In genomic region chr1:24567792-24568388, GRCh38 we compare ENCODE assay signal across 13 cellular contexts. TPM values are rescaled to one million over a fixed set of nuclear protein-coding genes. Genes with fewer than 3 reads are reported as not detected.
A peak's percentile ranks its signal among the peaks of the same experiment; 100 is the strongest.
DNase-seq lines count a peak whose midpoint lies in the region; ATAC-seq and TF ChIP-seq lines count a peak whose summit lies in the region.
"Had no signal": no experiment of that assay in that cellular context is flagged by ENCODE, and none has a peak within 500 bp of the region (broad histone marks: within the 10 kb centered on the region; RNA-seq: fewer than 3 reads in every experiment).

No MANE protein-coding gene starts in this region.

- peak; percentile 62 to 64 for TF ChIP-seq RAD21 in liver (IDR thresholded peaks at IDR 0.05)

- H3K9me3 ChIP-seq in adipocyte (ENCODE audit: control insufficient read depth, low read length) = no peaks in the 10 kb centered on the region
- H3K9me3 ChIP-seq in liver (ENCODE audit: control insufficient read depth in 4 of 4, low read length in 3 of 4) = no peaks in the 10 kb centered on the region
- H3K9me3 ChIP-seq: testis had no signal

- no peak for ATAC-seq in activated CD4-positive, alpha-beta T cell treated with anti-CD3 and anti-CD28 coated beads for 36 hours
- ATAC-seq in GM19397 (IDR thresholded peaks at IDR 0.05; ENCODE audit: unreplicated experiment) (no peak), GM21423 (IDR thresholded peaks at IDR 0.05; ENCODE audit: unreplicated experiment) (no peak)

- no peaks in the 10 kb centered on the region for H3K36me3 Mint-ChIP-seq in activated CD4-positive, alpha-beta T cell treated with anti-CD3 and anti-CD28 coated beads for 36 hours (ENCODE audit: low read depth)
- H3K36me3 Mint-ChIP-seq in type B pancreatic cell = no peaks in the 10 kb centered on the region

- CTCF ChIA-PET in activated CD4-positive, alpha-beta T cell treated with anti-CD3 and anti-CD28 coated beads for 36 hours (lab: Charles Lee) = interaction anchor here (0.7 to 0.9 kb wide), 3 partner anchors 20 to 175 kb away, joined by 3 read pairs; no protein-coding TSS in a partner anchor

- TF ChIP-seq CTCF in liver (IDR thresholded peaks at IDR 0.05; ENCODE audit: low read depth, low read length, missing input control) (peak; percentile 25), type B pancreatic cell (conservative IDR thresholded peaks at IDR 0.05) (no peak)

- H3K27ac ChIP-seq in liver (ENCODE audit: low read depth in 1 of 2, low read length in 2 of 2) = peak overlapping the region; percentile 42 to 62
- H3K27ac ChIP-seq: testis had no signal

- no peak overlapping the region for H3K4me3 Mint-ChIP-seq in activated CD4-positive, alpha-beta T cell treated with anti-CD3 and anti-CD28 coated beads for 36 hours
- H3K4me3 Mint-ChIP-seq in type B pancreatic cell = peak overlapping the region; percentile 43
- H3K4me3 Mint-ChIP-seq: dendritic cell treated with granulocyte-macrophage colony-stimulating factor and Interleukin-4, amounts not matched to agents 40 ng/mL and 50 ng/mL, for 4 days had no signal

- POLR2A ChIA-PET in activated CD4-positive, alpha-beta T cell treated with anti-CD3 and anti-CD28 coated beads for 36 hours (lab: Charles Lee) = no interaction called here

- H3K9ac ChIP-seq in adipocyte (ENCODE audit: low read length) (no peak overlapping the region), liver (ENCODE audit: low read depth in 1 of 2, low read length in 2 of 2) (peak overlapping the region in 1 of 2 donors; percentile 78)

- peaks cover 15% of the 10 kb centered on the region for H3K4me1 Mint-ChIP-seq in activated CD4-positive, alpha-beta T cell treated with anti-CD3 and anti-CD28 coated beads for 36 hours
- peaks cover 25% of the 10 kb centered on the region for H3K4me1 Mint-ChIP-seq in type B pancreatic cell (ENCODE audit: unreplicated experiment)

- H3K36me3 ChIP-seq in adipocyte (ENCODE audit: control insufficient read depth, insufficient read depth, low read length, severe bottlenecking) = no peaks in the 10 kb centered on the region
- no peaks in the 10 kb centered on the region for H3K36me3 ChIP-seq in liver (ENCODE audit: control insufficient read depth in 4 of 4, insufficient read depth in 3 of 4, low read depth in 1 of 4, low read length in 3 of 4)

- H3K27me3 Mint-ChIP-seq in activated CD4-positive, alpha-beta T cell treated with anti-CD3 and anti-CD28 coated beads for 36 hours = no peaks in the 10 kb centered on the region
- no peaks in the 10 kb centered on the region for H3K27me3 Mint-ChIP-seq in type B pancreatic cell

- H3K4me1 ChIP-seq in adipocyte (ENCODE audit: control insufficient read depth, insufficient read depth, low read length) (no peaks in the 10 kb centered on the region), liver (ENCODE audit: control insufficient read depth in 4 of 4, insufficient read depth in 4 of 4, low read length in 3 of 4) (peaks cover 3 to 28% (median 20%) of the 10 kb centered on the region in 4 donors)

- 25% methylated on average over 17 of the region's 17 CpGs for WGBS in liver

- H3K27me3 ChIP-seq in adipocyte (replicated peaks; ENCODE audit: control insufficient read depth, insufficient read depth, low read length) (peaks cover 21% of the 10 kb centered on the region), liver (ENCODE audit: control insufficient read depth in 4 of 4, insufficient read depth in 4 of 4, low read length in 3 of 4) (no peaks in the 10 kb centered on the region)
- H3K27me3 ChIP-seq: testis had no signal

- H3K4me3 ChIP-seq in adipocyte (ENCODE audit: low read length) = no peak overlapping the region
- H3K4me3 ChIP-seq in liver (ENCODE audit: low read depth in 1 of 3, low read length in 3 of 3) = no peak overlapping the region
- H3K4me3 ChIP-seq: testis had no signal

- intact Hi-C loops in activated CD4-positive, alpha-beta T cell treated with anti-CD3 and anti-CD28 coated beads for 36 hours (cut with DNase I, micrococcal nuclease) = no loop called here

- peak; percentile 23 for DNase-seq in activated CD4-positive, alpha-beta T cell treated with anti-CD3 and anti-CD28 coated beads for 36 hours
- DNase-seq in activated CD4-positive, alpha-beta T cell treated with anti-CD3 and anti-CD28 coated beads for 4 hours = no peak
- DNase-seq in adipocyte (ENCODE audit: low read depth) = peak; percentile 49
- no peak for DNase-seq in type B pancreatic cell (ENCODE audit: extremely low spot score, unreplicated experiment)
- DNase-seq in activated T-cell treated with anti-CD3 and anti-CD28 coated beads, Interleukin-2, amount 50 U/mL, for 1 hour = no peak
- DNase-seq: SHP77, testis had no signal

- no peaks in the 10 kb centered on the region for H3K9me3 Mint-ChIP-seq in activated CD4-positive, alpha-beta T cell treated with anti-CD3 and anti-CD28 coated beads for 36 hours (ENCODE audit: low read depth)
- no peaks in the 10 kb centered on the region for H3K9me3 Mint-ChIP-seq in type B pancreatic cell
- H3K9me3 Mint-ChIP-seq: dendritic cell treated with granulocyte-macrophage colony-stimulating factor and Interleukin-4, amounts not matched to agents 40 ng/mL and 50 ng/mL, for 4 days had no signal

- H3K27ac Mint-ChIP-seq in activated CD4-positive, alpha-beta T cell treated with anti-CD3 and anti-CD28 coated beads for 36 hours = no peak overlapping the region
- H3K27ac Mint-ChIP-seq in type B pancreatic cell = peak overlapping the region; percentile 94
- H3K27ac Mint-ChIP-seq: dendritic cell treated with granulocyte-macrophage colony-stimulating factor and Interleukin-4, amounts not matched to agents 40 ng/mL and 50 ng/mL, for 4 days had no signal

TF ChIP-seq in liver, 16 proteins besides CTCF, POLR2A, EP300 and RAD21 (continues in another document):
- TF ChIP-seq REST (IDR thresholded peaks at IDR 0.05) (no peak), GABPA (IDR thresholded peaks at IDR 0.05 in 1 of 2, conservative IDR thresholded peaks at IDR 0.05 in 1 of 2) (peak in 1 of 2 donors; percentile 24), YY1 (IDR thresholded peaks at IDR 0.05) (peak; percentile 60), FOXA2 (IDR thresholded peaks at IDR 0.05) (peak; percentile 59), EGR1 (IDR thresholded peaks at IDR 0.05; ENCODE audit: low read depth in 2 of 2) (peak in 1 of 2 donors; percentile 51), HNF4G (IDR thresholded peaks at IDR 0.05) (peak; percentile 67), FOXA1 (IDR thresholded peaks at IDR 0.05) (peak; percentile 67), NR2F2 (IDR thresholded peaks at IDR 0.05) (peak; percentile 44), HNF4A (conservative IDR thresholded peaks at IDR 0.05) (peak; percentile 95 to 97), ATF3 (IDR thresholded peaks at IDR 0.05) (no peak), TAF1 (conservative IDR thresholded peaks at IDR 0.05) (no peak), MAX (IDR thresholded peaks at IDR 0.05) (peak; percentile 81), SP1 (IDR thresholded peaks at IDR 0.05) (peak; percentile 93), RXRA (IDR thresholded peaks at IDR 0.05) (peak; percentile 81 to 90)
- TF ChIP-seq, protein P1, sequence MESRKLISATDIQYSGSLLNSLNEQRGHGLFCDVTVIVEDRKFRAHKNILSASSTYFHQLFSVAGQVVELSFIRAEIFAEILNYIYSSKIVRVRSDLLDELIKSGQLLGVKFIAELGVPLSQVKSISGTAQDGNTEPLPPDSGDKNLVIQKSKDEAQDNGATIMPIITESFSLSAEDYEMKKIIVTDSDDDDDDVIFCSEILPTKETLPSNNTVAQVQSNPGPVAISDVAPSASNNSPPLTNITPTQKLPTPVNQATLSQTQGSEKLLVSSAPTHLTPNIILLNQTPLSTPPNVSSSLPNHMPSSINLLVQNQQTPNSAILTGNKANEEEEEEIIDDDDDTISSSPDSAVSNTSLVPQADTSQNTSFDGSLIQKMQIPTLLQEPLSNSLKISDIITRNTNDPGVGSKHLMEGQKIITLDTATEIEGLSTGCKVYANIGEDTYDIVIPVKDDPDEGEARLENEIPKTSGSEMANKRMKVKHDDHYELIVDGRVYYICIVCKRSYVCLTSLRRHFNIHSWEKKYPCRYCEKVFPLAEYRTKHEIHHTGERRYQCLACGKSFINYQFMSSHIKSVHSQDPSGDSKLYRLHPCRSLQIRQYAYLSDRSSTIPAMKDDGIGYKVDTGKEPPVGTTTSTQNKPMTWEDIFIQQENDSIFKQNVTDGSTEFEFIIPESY (IDR thresholded peaks at IDR 0.05) = peak; percentile 40

RNA-seq across cellular contexts. Expression of gene NCMAP, which starts 12.0 kb away (rescaled TPM):
- total RNA-seq in activated CD4-positive, alpha-beta T cell treated with anti-CD3 and anti-CD28 coated beads for 36 hours = under 1 TPM in 1 of 2 experiments, not detected in 1; 0.05 TPM
- total RNA-seq in liver = 1 to 10 TPM in 1 of 2 donors, under 1 TPM in 1; 0.67 to 4.8 TPM
- polyA plus RNA-seq in liver = under 1 TPM; 0.31 to 0.56 TPM
- 2.1 and 2.4 TPM in 2 replicates for total RNA-seq in type B pancreatic cell (ENCODE audit: low replicate concordance)
- total RNA-seq: LHCN-M2 had no signal
- polyA plus RNA-seq: AG04450 had no signal

Comparison
In these comparisons a context has a peak if more than half of its experiments do, and no peak if none do; other contexts are left out.
1. DNase-seq: peak in activated CD4-positive, alpha-beta T cell treated with anti-CD3 and anti-CD28 coated beads for 36 hours (single experiment) and adipocyte (single experiment); none in activated CD4-positive, alpha-beta T cell treated with anti-CD3 and anti-CD28 coated beads for 4 hours (0 of 2), type B pancreatic cell (single experiment) and activated T-cell treated with anti-CD3 and anti-CD28 coated beads, Interleukin-2, amount 50 U/mL, for 1 hour (single experiment).